25 cellular contexts compared by ENCODE assay signal in genomic region chr17:44321246-44322120, GRCh38. TPM values are rescaled to one million over a fixed set of nuclear protein-coding genes. Genes with fewer than 3 reads are reported as not detected.
DNase-seq lines count a peak whose midpoint lies in the region; ATAC-seq and TF ChIP-seq lines count a peak whose summit lies in the region.
"Had no signal": no experiment of that assay in that cellular context is flagged by ENCODE, and none has a peak within 500 bp of the region (broad histone marks: within the 10 kb centered on the region; RNA-seq: fewer than 3 reads in every experiment).

No MANE protein-coding gene starts in this region.

- H3K27me3 ChIP-seq in BLaER1 (peaks cover 22% of the 10 kb centered on the region), gastrocnemius medialis (peaks cover 9 to 12% (median 12%) of the 10 kb centered on the region in 3 donors)
- peaks cover 8% of the 10 kb centered on the region for H3K27me3 ChIP-seq in CD4-positive, alpha-beta T cell (ENCODE audit: control insufficient read depth, insufficient read depth, low read length)

- H3K4me2 ChIP-seq in BLaER1: no peak overlapping the region

- H3K4me1 ChIP-seq in BLaER1 (peaks cover 24% of the 10 kb centered on the region), gastrocnemius medialis (peaks cover 13 to 22% of the 10 kb centered on the region in 2 donors)

- no peak overlapping the region for H3K27ac Mint-ChIP-seq in CD4-positive, alpha-beta T cell
- no peak overlapping the region for H3K27ac Mint-ChIP-seq in activated T-helper 1 cell treated with anti-CD3 and anti-CD28 coated beads, Interleukin-12 subunit alpha, Interleukin-12 subunit beta, Interleukin-2, Interleukin-4 antibody, amounts not matched to agents 30 ng/mL and 10 ng/mL and 1 ng/mL, durations not matched to agents 14 hours and 24 hours and 36 hours
- H3K27ac Mint-ChIP-seq in nephron: no peak overlapping the region
- no peak overlapping the region for H3K27ac Mint-ChIP-seq in activated naive CD8-positive, alpha-beta T cell treated with anti-CD3 and anti-CD28 coated beads, Interleukin-2, amount 50 U/mL, for 24 hours
- H3K27ac Mint-ChIP-seq: CD14-positive monocyte had no signal

- ATAC-seq in CD4-positive, alpha-beta T cell (ENCODE audit: poor library complexity): no peak
- ATAC-seq in gastrocnemius medialis: no peak
- ATAC-seq in activated naive CD8-positive, alpha-beta T cell treated with anti-CD3 and anti-CD28 coated beads, Interleukin-2, amount 50 U/mL, for 24 hours: no peak

- H3K27me3 Mint-ChIP-seq in CD4-positive, alpha-beta T cell: peaks cover 13% of the 10 kb centered on the region
- peaks cover 5% of the 10 kb centered on the region for H3K27me3 Mint-ChIP-seq in activated T-helper 1 cell treated with anti-CD3 and anti-CD28 coated beads, Interleukin-12 subunit alpha, Interleukin-12 subunit beta, Interleukin-2, Interleukin-4 antibody, amounts not matched to agents 30 ng/mL and 10 ng/mL and 1 ng/mL, durations not matched to agents 14 hours and 24 hours and 36 hours (ENCODE audit: insufficient read depth)
- H3K27me3 Mint-ChIP-seq in nephron (ENCODE audit: low read depth): peaks cover 40% of the 10 kb centered on the region
- peaks cover 12% of the 10 kb centered on the region for H3K27me3 Mint-ChIP-seq in activated naive CD8-positive, alpha-beta T cell treated with anti-CD3 and anti-CD28 coated beads, Interleukin-2, amount 50 U/mL, for 24 hours

- H3K27ac ChIP-seq in BLaER1 (no peak overlapping the region), gastrocnemius medialis (no peak overlapping the region), coronary artery (no peak overlapping the region)
- no peak overlapping the region for H3K27ac ChIP-seq in CD4-positive, alpha-beta T cell (ENCODE audit: low read depth, low read length)
- H3K27ac ChIP-seq: HL-60 had no signal

- H3K9me3 ChIP-seq in BLaER1 (no peaks in the 10 kb centered on the region), gastrocnemius medialis (no peaks in the 10 kb centered on the region)
- H3K9me3 ChIP-seq in CD4-positive, alpha-beta T cell (ENCODE audit: control insufficient read depth, low read length): no peaks in the 10 kb centered on the region
- H3K9me3 ChIP-seq: HAP-1 had no signal

- no peak for TF ChIP-seq CTCF in CD4-positive, alpha-beta T cell (IDR thresholded peaks at IDR 0.05)
- TF ChIP-seq CTCF in nephron (IDR thresholded peaks at IDR 0.05; ENCODE audit: unreplicated experiment in 3 of 3) (no peak), gastrocnemius medialis (IDR thresholded peaks at IDR 0.05 in 4 of 5, conservative IDR thresholded peaks at IDR 0.05 in 1 of 5) (no peak), coronary artery (IDR thresholded peaks at IDR 0.05) (no peak)

- intact Hi-C loops in CD4-positive, alpha-beta T cell (cut with DNase I, micrococcal nuclease): loop anchor here in 1 of 2 experiments (10.0 kb wide), 1 partner anchor 197 kb away; the partner anchor contains the start of gene HDAC5
- intact Hi-C loops in activated T-helper 1 cell treated with anti-CD3 and anti-CD28 coated beads, Interleukin-12 subunit alpha, Interleukin-12 subunit beta, Interleukin-2, Interleukin-4 antibody, amounts not matched to agents 30 ng/mL and 10 ng/mL and 1 ng/mL, durations not matched to agents 14 hours and 24 hours and 36 hours (cut with micrococcal nuclease): loop anchor here (10.0 kb wide), 1 partner anchor 257 kb away; the partner anchor contains the start of gene LSM12
- intact Hi-C loops in gastrocnemius medialis (cut with DNase I; ENCODE audit: low total_unique reads): loop anchor here (2.0 kb wide), 1 partner anchor 179 kb away; no protein-coding TSS in a partner anchor

- H3K9me3 Mint-ChIP-seq in CD4-positive, alpha-beta T cell: no peaks in the 10 kb centered on the region
- no peaks in the 10 kb centered on the region for H3K9me3 Mint-ChIP-seq in activated T-helper 1 cell treated with anti-CD3 and anti-CD28 coated beads, Interleukin-12 subunit alpha, Interleukin-12 subunit beta, Interleukin-2, Interleukin-4 antibody, amounts not matched to agents 30 ng/mL and 10 ng/mL and 1 ng/mL, durations not matched to agents 14 hours and 24 hours and 36 hours
- peaks cover 4% of the 10 kb centered on the region for H3K9me3 Mint-ChIP-seq in nephron
- no peaks in the 10 kb centered on the region for H3K9me3 Mint-ChIP-seq in activated naive CD8-positive, alpha-beta T cell treated with anti-CD3 and anti-CD28 coated beads, Interleukin-2, amount 50 U/mL, for 24 hours

- POLR2A ChIA-PET in CD4-positive, alpha-beta T cell (lab: Charles Lee): interaction anchor here (1.6 kb wide), 1 partner anchor 101 kb away, joined by 12 read pairs; the partner anchor contains the start of gene UBTF

- 0 out of 2 replicates have a peak overlapping the region, but pooled peaks have one; percentile 10 for H3K9ac ChIP-seq in BLaER1

- in situ Hi-C loops in gastrocnemius medialis (cut with MboI; ENCODE audit: low sequenced_read_pairs in 4 of 4): loop anchor here in 2 of 4 donors (5.0 to 10.0 kb wide), 2 partner anchors 99 to 177 kb away; partner anchors contain the start of gene HROB (in 1 of the 2)

- peaks cover 49% of the 10 kb centered on the region for H3K36me3 ChIP-seq in BLaER1
- peaks cover 0 to 38% of the 10 kb centered on the region in 2 donors for H3K36me3 ChIP-seq in gastrocnemius medialis

- peaks cover 69% of the 10 kb centered on the region for H4K20me1 ChIP-seq in BLaER1

- DNase-seq in CD4-positive, alpha-beta T cell: no peak
- DNase-seq in activated T-helper 1 cell treated with anti-CD3 and anti-CD28 coated beads, Interleukin-12 subunit alpha, Interleukin-12 subunit beta, Interleukin-2, Interleukin-4 antibody, amounts not matched to agents 30 ng/mL and 10 ng/mL and 1 ng/mL, durations not matched to agents 14 hours and 24 hours and 36 hours (ENCODE audit: low spot score): no peak
- DNase-seq in gastrocnemius medialis (no peak), NCI-H2029 (lab: John Stamatoyannopoulos, UW) (no peak), coronary artery (ENCODE audit: low spot score) (no peak)
- DNase-seq in activated naive CD8-positive, alpha-beta T cell treated with anti-CD3 and anti-CD28 coated beads, Interleukin-2, amount 50 U/mL, for 24 hours: no peak
- DNase-seq: DMS53, GOT3, Karpas-422, NCI-H1092 treated with DMSO at 0.1 percent for 48 hours, NCI-H1436, NCI-H187 treated with DMSO at 0.1 percent for 48 hours, NCI-H446 treated with DMSO at 0.1 percent for 48 hours, NCI-H526, NCI-H82, RPMI8226, SHP77 treated with DMSO at 0.1 percent for 48 hours had no signal

- no peak for TF ChIP-seq POLR2A in gastrocnemius medialis (IDR thresholded peaks at IDR 0.05)

- peaks cover 38% of the 10 kb centered on the region for H3K36me3 Mint-ChIP-seq in CD4-positive, alpha-beta T cell (ENCODE audit: low read depth)
- H3K36me3 Mint-ChIP-seq in activated T-helper 1 cell treated with anti-CD3 and anti-CD28 coated beads, Interleukin-12 subunit alpha, Interleukin-12 subunit beta, Interleukin-2, Interleukin-4 antibody, amounts not matched to agents 30 ng/mL and 10 ng/mL and 1 ng/mL, durations not matched to agents 14 hours and 24 hours and 36 hours (ENCODE audit: low read depth): peaks cover 25% of the 10 kb centered on the region
- peaks cover 5% of the 10 kb centered on the region for H3K36me3 Mint-ChIP-seq in nephron (ENCODE audit: low read depth)
- H3K36me3 Mint-ChIP-seq in activated naive CD8-positive, alpha-beta T cell treated with anti-CD3 and anti-CD28 coated beads, Interleukin-2, amount 50 U/mL, for 24 hours (ENCODE audit: low read depth): peaks cover 9% of the 10 kb centered on the region

- CTCF ChIA-PET in CD4-positive, alpha-beta T cell (lab: Charles Lee): no interaction called here

- peaks cover 21% of the 10 kb centered on the region for H3K4me1 Mint-ChIP-seq in CD4-positive, alpha-beta T cell (ENCODE audit: low read depth)
- H3K4me1 Mint-ChIP-seq in activated T-helper 1 cell treated with anti-CD3 and anti-CD28 coated beads, Interleukin-12 subunit alpha, Interleukin-12 subunit beta, Interleukin-2, Interleukin-4 antibody, amounts not matched to agents 30 ng/mL and 10 ng/mL and 1 ng/mL, durations not matched to agents 14 hours and 24 hours and 36 hours (ENCODE audit: low read depth): peaks cover 10% of the 10 kb centered on the region
- H3K4me1 Mint-ChIP-seq in nephron: peaks cover 4% of the 10 kb centered on the region
- peaks cover 28% of the 10 kb centered on the region for H3K4me1 Mint-ChIP-seq in activated naive CD8-positive, alpha-beta T cell treated with anti-CD3 and anti-CD28 coated beads, Interleukin-2, amount 50 U/mL, for 24 hours

- H3K4me3 ChIP-seq in BLaER1 (no peak overlapping the region), gastrocnemius medialis (no peak overlapping the region), coronary artery (no peak overlapping the region)
- H3K4me3 ChIP-seq: HAP-1 had no signal

- peak overlapping the region; percentile 66 for H3K4me3 Mint-ChIP-seq in CD4-positive, alpha-beta T cell
- H3K4me3 Mint-ChIP-seq in activated T-helper 1 cell treated with anti-CD3 and anti-CD28 coated beads, Interleukin-12 subunit alpha, Interleukin-12 subunit beta, Interleukin-2, Interleukin-4 antibody, amounts not matched to agents 30 ng/mL and 10 ng/mL and 1 ng/mL, durations not matched to agents 14 hours and 24 hours and 36 hours: peak overlapping the region; percentile 47
- H3K4me3 Mint-ChIP-seq in nephron: peak overlapping the region; percentile 32 to 54 (median 50)
- H3K4me3 Mint-ChIP-seq in activated naive CD8-positive, alpha-beta T cell treated with anti-CD3 and anti-CD28 coated beads, Interleukin-2, amount 50 U/mL, for 24 hours: no peak overlapping the region
- H3K4me3 Mint-ChIP-seq: CD14-positive monocyte had no signal

RNA-seq across cellular contexts. Expression of gene SLC25A39, which starts 3.1 kb away (rescaled TPM):
- 10 to 100 TPM; 55.5 to 65.5 TPM for total RNA-seq in CD4-positive, alpha-beta T cell
- total RNA-seq in activated T-helper 1 cell treated with anti-CD3 and anti-CD28 coated beads, Interleukin-12 subunit alpha, Interleukin-12 subunit beta, Interleukin-2, Interleukin-4 antibody, amounts not matched to agents 30 ng/mL and 10 ng/mL and 1 ng/mL, durations not matched to agents 14 hours and 24 hours and 36 hours: 169 and 180 TPM in 2 replicates
- total RNA-seq in gastrocnemius medialis: 10 to 100 TPM; 36.7 to 44.2 (median 38.4) TPM

RNA-seq across cellular contexts. Expression of gene RUNDC3A, which starts 13.1 kb away (rescaled TPM):
- not detected for total RNA-seq in CD4-positive, alpha-beta T cell
- total RNA-seq in activated T-helper 1 cell treated with anti-CD3 and anti-CD28 coated beads, Interleukin-12 subunit alpha, Interleukin-12 subunit beta, Interleukin-2, Interleukin-4 antibody, amounts not matched to agents 30 ng/mL and 10 ng/mL and 1 ng/mL, durations not matched to agents 14 hours and 24 hours and 36 hours: 0.13 and 0.22 TPM in 2 replicates
- not detected for total RNA-seq in gastrocnemius medialis

RNA-seq across cellular contexts. Expression of gene GRN, which starts 23.6 kb away (rescaled TPM):
- total RNA-seq in CD4-positive, alpha-beta T cell: 10 to 100 TPM; 15.3 to 16.1 TPM
- total RNA-seq in activated T-helper 1 cell treated with anti-CD3 and anti-CD28 coated beads, Interleukin-12 subunit alpha, Interleukin-12 subunit beta, Interleukin-2, Interleukin-4 antibody, amounts not matched to agents 30 ng/mL and 10 ng/mL and 1 ng/mL, durations not matched to agents 14 hours and 24 hours and 36 hours: 32.7 and 42.9 TPM in 2 replicates
- total RNA-seq in gastrocnemius medialis: 100 to 1,000 TPM in 2 of 4 donors, 10 to 100 TPM in 2; 64.2 to 111 (median 87.1) TPM

RNA-seq across cellular contexts. Expression of gene FAM171A2, which starts 42.2 kb away (rescaled TPM):
- total RNA-seq in CD4-positive, alpha-beta T cell: under 1 TPM; 0.08 to 0.19 TPM
- total RNA-seq in activated T-helper 1 cell treated with anti-CD3 and anti-CD28 coated beads, Interleukin-12 subunit alpha, Interleukin-12 subunit beta, Interleukin-2, Interleukin-4 antibody, amounts not matched to agents 30 ng/mL and 10 ng/mL and 1 ng/mL, durations not matched to agents 14 hours and 24 hours and 36 hours: 0.10 and 0.29 TPM in 2 replicates
- total RNA-seq in gastrocnemius medialis: under 1 TPM in 3 of 4 donors, not detected in 1; 0.10 to 0.47 (median 0.23) TPM

RNA-seq across cellular contexts. Expression of gene SLC4A1, which starts 53.5 kb away (rescaled TPM):
- not detected for total RNA-seq in CD4-positive, alpha-beta T cell
- not detected in 2 replicates for total RNA-seq in activated T-helper 1 cell treated with anti-CD3 and anti-CD28 coated beads, Interleukin-12 subunit alpha, Interleukin-12 subunit beta, Interleukin-2, Interleukin-4 antibody, amounts not matched to agents 30 ng/mL and 10 ng/mL and 1 ng/mL, durations not matched to agents 14 hours and 24 hours and 36 hours
- total RNA-seq in gastrocnemius medialis: under 1 TPM in 2 of 4 donors, not detected in 2; 0.11 to 0.20 TPM
- total RNA-seq: A673, Daoy, G401 had no signal
